In genomic region chrX:46687619-46688018, GRCh38 we compare ENCODE assay signal across 33 cellular contexts.
A peak's percentile ranks its signal among the peaks of the same experiment; 100 is the strongest.
DNase-seq lines count a peak whose midpoint lies in the region; ATAC-seq, FAIRE-seq and TF ChIP-seq lines count a peak whose summit lies in the region.
"Had no signal": no experiment of that assay in that cellular context is flagged by ENCODE, and none has a peak within 500 bp of the region (broad histone marks: within the 10 kb centered on the region; RNA-seq: fewer than 3 reads in every experiment).

No MANE protein-coding gene starts in this region.

- WGBS in GM12878 (ENCODE audit: insufficient coverage, insufficient replicate concordance, low lambda C conversion rate, missing lambda C conversion rate): 29% methylated on average over 2 of the region's 2 CpGs

- TF ChIP-seq CTCF in HEK293 (tag by site-specific recombination; IDR thresholded peaks at IDR 0.05): no peak
- TF ChIP-seq CTCF in GM12878 (IDR thresholded peaks at IDR 0.05 in 2 of 3, conservative IDR thresholded peaks at IDR 0.05 in 1 of 3; ENCODE audit: control insufficient read depth in 2 of 3, extremely low read depth in 1 of 3, insufficient read depth in 1 of 3, low read depth in 3 of 3, low read length in 3 of 3): no peak
- TF ChIP-seq CTCF in fibroblast of mammary gland (conservative IDR thresholded peaks at IDR 0.05; ENCODE audit: control insufficient read depth, insufficient read depth, low read depth, low read length): no peak

- RAD21 ChIA-PET in GM12878 (lab: Charles Lee; ENCODE audit: unreplicated experiment): interaction anchor here (0.7 to 2.3 kb wide), 6 partner anchors 28 to 133 kb away, joined by 3 to 11 read pairs (median 5); no protein-coding TSS in a partner anchor

- no peak overlapping the region for H3K9ac ChIP-seq in GM12878 (ENCODE audit: control insufficient read depth, insufficient read depth, low read length)

- POLR2A ChIA-PET in HEK293 (lab: Yijun Ruan, JAX): no interaction called here
- POLR2A ChIA-PET in GM12878 (lab: Charles Lee): interaction anchor here (1.2 kb wide), 1 partner anchor 18 kb away, joined by 3 read pairs; no protein-coding TSS in a partner anchor

- DNase-seq in GM12878 (ENCODE audit: low read depth, low spot score) (no peak), fibroblast of mammary gland (ENCODE audit: low read depth) (peak; percentile 36), NCI-H1417 treated with DMSO at 0.1 percent for 48 hours (lab: John Stamatoyannopoulos, UW) (no peak), Ammon's horn (ENCODE audit: low spot score) (no peak), NCI-H1417 (lab: John Stamatoyannopoulos, UW) (no peak)
- DNase-seq in stimulated activated naive CD8-positive, alpha-beta T cell treated with anti-CD3 and anti-CD28 coated beads, Interleukin-15, Interleukin-2, amounts not matched to agents 100 U/mL and 50 U/mL, for 24 hours: no peak
- DNase-seq: activated CD4-positive, alpha-beta T cell treated with anti-CD3 and anti-CD28 coated beads for 36 hours; activated CD8-positive, alpha-beta T cell treated with anti-CD3 and anti-CD28 coated beads, Interleukin-2, amount 10 ng/mL, durations not matched to agents 7 days and 5 days; activated naive CD4-positive, alpha-beta T cell treated with anti-CD3 and anti-CD28 coated beads, Interleukin-2, amount 10 ng/mL, durations not matched to agents 7 days and 5 days; amniotic stem cell; brain microvascular endothelial cell; colonic mucosa; effector CD8-positive, alpha-beta T cell; gastrocnemius medialis; mucosa of descending colon; natural killer cell; NCI-H2081; NCI-H226; nucleus accumbens; SHP77; stimulated activated CD4-positive, alpha-beta T cell treated with anti-CD3 and anti-CD28 coated beads, Interleukin-4, amount 100 ng/mL, for 24 hours; SW 1271; T-helper 9 cell; tibial artery had no signal

- TF ChIP-seq POLR2A in GM12878 (IDR thresholded peaks at IDR 0.05; ENCODE audit: low read depth, low read length): no peak

- SMC1A ChIA-PET in GM12878 (lab: Charles Lee; ENCODE audit: uncharacterized antibody, unreplicated experiment): interaction anchor here (0.6 to 2.7 kb wide), 10 partner anchors 12 to 279 kb away, joined by 3 to 14 read pairs (median 4); no protein-coding TSS in a partner anchor

- H3K27ac ChIP-seq in ACC112 (ENCODE audit: low read depth, low read length) (peak overlapping the region; percentile 44; the same call in 1 of the 2 replicates), HEK293 (ENCODE audit: extremely low read depth, low read depth, low read length) (no peak overlapping the region), GM12878 (ENCODE audit: control insufficient read depth, insufficient read depth) (no peak overlapping the region)
- H3K27ac ChIP-seq: brain microvascular endothelial cell, colonic mucosa, gastrocnemius medialis, tibial artery, VCaP had no signal

- H3K36me3 ChIP-seq in ACC112 (ENCODE audit: insufficient read depth, low read length) (no peaks in the 10 kb centered on the region), HEK293 (ENCODE audit: control insufficient read depth in 2 of 2, insufficient read depth in 1 of 2, low read length in 2 of 2) (no peaks in the 10 kb centered on the region), GM12878 (ENCODE audit: control insufficient read depth in 2 of 2, insufficient read depth in 2 of 2, low read length in 1 of 2) (peaks cover 0 to 1% of the 10 kb centered on the region in 2 experiments; a peak in 2 of 4 replicates)
- H3K36me3 ChIP-seq: brain microvascular endothelial cell, colonic mucosa, gastrocnemius medialis, tibial artery had no signal

- BruUV-seq in GM12878 (replicated peaks; lab: Mats Ljungman, UMichigan): no TSS peak

- no peak for TF ChIP-seq EP300 in GM12878 (IDR thresholded peaks at IDR 0.05; ENCODE audit: borderline replicate concordance in 1 of 2, control insufficient read depth in 1 of 2, low read depth in 2 of 2, low read length in 2 of 2)

- intact Hi-C loops in GM12878 (cut with micrococcal nuclease; ENCODE audit: unreplicated experiment): loop anchor here (2.0 to 5.0 kb wide), 3 partner anchors 25 to 130 kb away; no protein-coding TSS in a partner anchor

- H2AFZ ChIP-seq in ACC112 (ENCODE audit: low read length, unreplicated experiment) (no peak overlapping the region), GM12878 (ENCODE audit: control insufficient read depth, low read depth, low read length) (no peak overlapping the region)

- no peaks in the 10 kb centered on the region for H4K20me1 ChIP-seq in GM12878 (ENCODE audit: control insufficient read depth, insufficient read depth)

- TF ChIP-seq RAD21 in GM12878 (IDR thresholded peaks at IDR 0.05; ENCODE audit: insufficient read depth, low read depth, low read length): no peak

- no peak for FAIRE-seq in GM12878 (lab: Jason Lieb, UNC)
- FAIRE-seq: A204.1, G401.6 had no signal

- H3K4me3 ChIP-seq in ACC112 (ENCODE audit: low read depth, low read length) (no peak overlapping the region), HEK293 (ENCODE audit: low read depth, low read length) (no peak overlapping the region), GM12878 (no peak overlapping the region), fibroblast of mammary gland (ENCODE audit: control insufficient read depth, low read depth, low read length) (no peak overlapping the region)
- H3K4me3 ChIP-seq: colonic mucosa, gastrocnemius medialis, lung, mucosa of descending colon, tibial artery had no signal

- H3K79me2 ChIP-seq in ACC112 (ENCODE audit: control insufficient read depth, insufficient read depth, low read length, unreplicated experiment): peaks cover 14% of the 10 kb centered on the region
- peaks cover 46% of the 10 kb centered on the region for H3K79me2 ChIP-seq in GM12878 (ENCODE audit: control insufficient read depth, insufficient read depth, low read length)

- no peaks in the 10 kb centered on the region for H3K27me3 ChIP-seq in ACC112 (ENCODE audit: insufficient read depth, low read length)
- H3K27me3 ChIP-seq in GM12878 (replicated peaks in 1 of 2; ENCODE audit: control insufficient read depth in 2 of 2, insufficient read depth in 2 of 2, low read length in 1 of 2): no peaks in the 10 kb centered on the region
- H3K27me3 ChIP-seq: brain microvascular endothelial cell, colonic mucosa, gastrocnemius medialis, tibial artery had no signal

- H3K4me2 ChIP-seq in GM12878 (ENCODE audit: control insufficient read depth, insufficient read depth): no peak overlapping the region

- CTCF ChIA-PET in HEK293 (lab: Yijun Ruan, JAX) (interaction anchor here (0.9 to 3.0 kb wide), 6 partner anchors 17 to 133 kb away, joined by 3 to 19 read pairs (median 10); no protein-coding TSS in a partner anchor), GM12878 (lab: Yijun Ruan, JAX) (interaction anchor here (0.7 to 5.2 kb wide), 16 partner anchors 9 to 133 kb away, joined by 3 to 32 read pairs (median 11); no protein-coding TSS in a partner anchor)

- in situ Hi-C loops in GM12878 (cut with MboI): no loop called here

- H3K9me3 ChIP-seq in HEK293 (ENCODE audit: control insufficient read depth, insufficient read depth, low read depth, low read length): no peaks in the 10 kb centered on the region
- H3K9me3 ChIP-seq in GM12878 (replicated peaks; ENCODE audit: control insufficient read depth, insufficient read depth, low read length): no peaks in the 10 kb centered on the region
- H3K9me3 ChIP-seq: colonic mucosa, gastrocnemius medialis, mucosa of descending colon, tibial artery had no signal

- H3K4me1 ChIP-seq in ACC112 (ENCODE audit: control insufficient read depth, insufficient read depth, low read length, unreplicated experiment): peaks cover 12% of the 10 kb centered on the region
- H3K4me1 ChIP-seq in HEK293 (ENCODE audit: control insufficient read depth, insufficient read depth, low read length): no peaks in the 10 kb centered on the region; the same call in 1 of the 2 replicates
- peaks cover 26% of the 10 kb centered on the region for H3K4me1 ChIP-seq in GM12878 (ENCODE audit: control insufficient read depth, insufficient read depth, low read length)
- H3K4me1 ChIP-seq: colonic mucosa, tibial artery had no signal

- no peak for ATAC-seq in GM12878
- ATAC-seq in stimulated activated naive CD8-positive, alpha-beta T cell treated with anti-CD3 and anti-CD28 coated beads, Interleukin-15, Interleukin-2, amounts not matched to agents 100 U/mL and 50 U/mL, for 24 hours: no peak
- ATAC-seq: activated CD4-positive, alpha-beta T cell treated with anti-CD3 and anti-CD28 coated beads for 36 hours; activated CD8-positive, alpha-beta T cell treated with anti-CD3 and anti-CD28 coated beads, Interleukin-2, amount 10 ng/mL, durations not matched to agents 7 days and 5 days; activated T-helper 17 cell treated with anti-CD3 and anti-CD28 coated beads, Interleukin-2, amount 50 U/mL, for 72 hours; esophagus mucosa; gastrocnemius medialis; mucosa of descending colon; natural killer cell; Panc1 had no signal

TF ChIP-seq in HEK293, 187 proteins besides CTCF, POLR2A, EP300 and RAD21:
- TF ChIP-seq ZNF146 (tag by site-specific recombination; IDR thresholded peaks at IDR 0.05) (0 out of 2 replicates have a peak, but pooled peaks have one; percentile 16), KLF1 (tag by site-specific recombination; IDR thresholded peaks at IDR 0.05) (no peak)

TF ChIP-seq in GM12878, 131 proteins besides CTCF, POLR2A, EP300 and RAD21:
- TF ChIP-seq PKNOX1 (IDR thresholded peaks at IDR 0.05): no peak
- TF ChIP-seq ZNF24 (IDR thresholded peaks at IDR 0.05): peak; percentile 65; the same call in 1 of the 2 replicates
TF ChIP-seq in GM12878: peak in this region for 1.
